32 cellular contexts compared by ENCODE assay signal in genomic region chr10:44341901-44342300, GRCh38. TPM values are rescaled to one million over a fixed set of nuclear protein-coding genes. Genes with fewer than 3 reads are reported as not detected.
"Had no signal": no experiment of that assay in that cellular context is flagged by ENCODE, and none has a peak within 500 bp of the region (broad histone marks: within the 10 kb centered on the region; RNA-seq: fewer than 3 reads in every experiment).

No MANE protein-coding gene starts in this region.

- DNase-seq: activated CD4-positive, alpha-beta memory T cell treated with anti-CD3 and anti-CD28 coated beads, Interleukin-2, amount 10 ng/mL, durations not matched to agents 7 days and 5 days; activated CD4-positive, alpha-beta T cell treated with anti-CD3 and anti-CD28 coated beads for 1 hour; activated CD4-positive, alpha-beta T cell treated with anti-CD3 and anti-CD28 coated beads for 48 hours; activated CD4-positive, CD25-positive, alpha-beta regulatory T cell; activated effector memory CD4-positive, alpha-beta T cell treated with Interleukin-2 at 50 U/mL for 16 hours; activated naive CD4-positive, alpha-beta T cell treated with anti-CD3 and anti-CD28 coated beads, Interleukin-2, amount 10 ng/mL, durations not matched to agents 7 days and 5 days; activated naive CD8-positive, alpha-beta T cell treated with anti-CD3 and anti-CD28 coated beads, Interleukin-2, amount 50 U/mL, for 24 hours; activated T-cell treated with anti-CD3 and anti-CD28 coated beads, Interleukin-2, amount 50 U/mL, for 48 hours; anterior cingulate cortex; caudate nucleus; cerebellar nuclear complex; NCI-H1092 treated with DMSO at 0.1 percent for 48 hours; NCI-H1417; NCI-H146; NCI-H187; NCI-H2029 treated with DMSO at 0.1 percent for 48 hours; NCI-H2107; NCI-H2171; NCI-H510A; NCI-H526; NCI-H748 treated with DMSO at 0.1 percent for 48 hours; OCI-M1; SHP77; SJCRH30; T1000; WERI-Rb-1 had no signal

- H3K9me3 ChIP-seq: SJCRH30 had no signal

- H3K36me3 Mint-ChIP-seq: activated naive CD4-positive, alpha-beta T cell treated with anti-CD3 and anti-CD28 coated beads, Interleukin-2, amount 10 ng/mL, durations not matched to agents 7 days and 5 days; activated naive CD8-positive, alpha-beta T cell; brain had no signal

- ATAC-seq: activated naive CD8-positive, alpha-beta T cell treated with anti-CD3 and anti-CD28 coated beads, Interleukin-2, amount 50 U/mL, for 24 hours had no signal

- H3K9me3 Mint-ChIP-seq: activated CD4-positive, alpha-beta memory T cell treated with anti-CD3 and anti-CD28 coated beads, Interleukin-2, amount 10 ng/mL, durations not matched to agents 7 days and 5 days; activated naive CD4-positive, alpha-beta T cell treated with anti-CD3 and anti-CD28 coated beads, Interleukin-2, amount 10 ng/mL, durations not matched to agents 7 days and 5 days; activated naive CD8-positive, alpha-beta T cell treated with anti-CD3 and anti-CD28 coated beads, Interleukin-2, amount 50 U/mL, for 24 hours; brain had no signal

- H3K27me3 Mint-ChIP-seq: activated CD4-positive, alpha-beta memory T cell treated with anti-CD3 and anti-CD28 coated beads, Interleukin-2, amount 10 ng/mL, durations not matched to agents 7 days and 5 days had no signal

- H3K27ac ChIP-seq: SJCRH30, SK-N-MC, WERI-Rb-1 had no signal

- H3K4me1 Mint-ChIP-seq: activated CD4-positive, alpha-beta memory T cell treated with anti-CD3 and anti-CD28 coated beads, Interleukin-2, amount 10 ng/mL, durations not matched to agents 7 days and 5 days; activated naive CD4-positive, alpha-beta T cell treated with anti-CD3 and anti-CD28 coated beads, Interleukin-2, amount 10 ng/mL, durations not matched to agents 7 days and 5 days; activated naive CD8-positive, alpha-beta T cell treated with anti-CD3 and anti-CD28 coated beads, Interleukin-2, amount 50 U/mL, for 24 hours had no signal

- H3K27me3 ChIP-seq: SJCRH30 had no signal

- H3K36me3 ChIP-seq: SJCRH30, WERI-Rb-1 had no signal

- H3K4me1 ChIP-seq: SJCRH30 had no signal

- H3K4me3 Mint-ChIP-seq: activated CD4-positive, alpha-beta memory T cell treated with anti-CD3 and anti-CD28 coated beads, Interleukin-2, amount 10 ng/mL, durations not matched to agents 7 days and 5 days; activated naive CD4-positive, alpha-beta T cell treated with anti-CD3 and anti-CD28 coated beads, Interleukin-2, amount 10 ng/mL, durations not matched to agents 7 days and 5 days; activated naive CD8-positive, alpha-beta T cell; activated naive CD8-positive, alpha-beta T cell treated with anti-CD3 and anti-CD28 coated beads, Interleukin-2, amount 50 U/mL, for 24 hours; brain had no signal

- H3K27ac Mint-ChIP-seq: activated CD4-positive, alpha-beta memory T cell treated with anti-CD3 and anti-CD28 coated beads, Interleukin-2, amount 10 ng/mL, durations not matched to agents 7 days and 5 days; activated naive CD4-positive, alpha-beta T cell treated with anti-CD3 and anti-CD28 coated beads, Interleukin-2, amount 10 ng/mL, durations not matched to agents 7 days and 5 days; activated naive CD8-positive, alpha-beta T cell; activated naive CD8-positive, alpha-beta T cell treated with anti-CD3 and anti-CD28 coated beads, Interleukin-2, amount 50 U/mL, for 24 hours; brain had no signal

- H3K4me3 ChIP-seq: SJCRH30, SK-N-MC had no signal

RNA-seq across cellular contexts. Expression of gene CXCL12, which starts 43.0 kb away (rescaled TPM):
- total RNA-seq: activated CD4-positive, alpha-beta memory T cell treated with anti-CD3 and anti-CD28 coated beads, Interleukin-2, amount 10 ng/mL, durations not matched to agents 7 days and 5 days; activated CD8-positive, alpha-beta memory T cell treated with anti-CD3 and anti-CD28 coated beads for 36 hours; SJCRH30; T-helper 1 cell treated with Interleukin-12 subunit alpha and Interleukin-12 subunit beta and Interleukin-4 antibody, amounts not matched to agents 30 ng/mL and 1 ng/mL, for 36 hours; T-helper 2 cell treated with Interferon-gamma antibody and Interleukin-4, amounts not matched to agents 100 ng/mL and 5 ng/mL, for 36 hours had no signal
